ENCODE assay signal across 8 cellular contexts in the genomic region with DNA sequence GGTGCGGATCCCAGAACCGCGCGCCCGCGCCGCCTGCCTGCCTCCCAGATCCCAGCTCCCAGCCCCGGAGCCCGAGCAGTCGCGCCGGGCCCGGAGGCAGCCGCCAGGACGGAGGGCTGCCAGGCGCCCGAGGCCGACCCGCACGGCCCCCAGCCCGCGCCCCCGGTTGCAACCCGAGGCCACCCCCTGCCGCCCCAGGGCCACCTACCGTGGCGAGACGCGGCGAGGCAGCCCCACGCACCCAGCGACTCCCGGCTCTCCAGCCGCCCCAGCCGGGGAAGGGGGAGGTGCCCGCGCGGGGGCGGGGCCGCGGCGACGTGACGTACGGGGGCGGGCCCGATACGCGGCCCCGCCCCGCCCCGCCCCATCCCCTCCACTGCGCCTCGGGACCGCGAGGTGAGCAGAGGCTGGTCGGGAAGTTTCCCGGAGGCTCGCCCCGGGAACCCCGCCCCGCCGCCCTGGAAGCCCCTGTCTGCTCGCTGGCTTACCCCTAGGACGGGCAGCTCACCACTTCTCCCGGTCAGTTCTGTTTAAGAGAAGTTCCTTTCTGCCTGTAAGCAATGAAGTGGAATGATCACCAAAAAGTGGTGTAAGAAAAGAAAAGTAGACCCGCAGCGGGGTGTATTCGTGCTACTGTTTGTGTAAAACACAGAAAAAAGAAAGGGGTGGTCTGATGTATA. TPM values are rescaled to one million over a fixed set of nuclear protein-coding genes. Genes with fewer than 3 reads are reported as not detected.
A peak's percentile ranks its signal among the peaks of the same experiment; 100 is the strongest.
DNase-seq lines count a peak whose midpoint lies in the region; TF ChIP-seq lines count a peak whose summit lies in the region.

Gene TPST2 (minus strand): TSS at position 288 of the 680 bp plus-strand sequence. CDS start 48,502 bp downstream, outside the sequence.

- H3K27ac ChIP-seq in HUES48 (ENCODE audit: low read depth, low read length) (peak within 1 kb of the TSS; percentile 40), SJSA1 (peak within 1 kb of the TSS; percentile 54)

- H3K9me3 ChIP-seq in HUES48 (ENCODE audit: control insufficient read depth, insufficient read depth, low read length) (no peaks in the 10 kb centered on the region), SJSA1 (replicated peaks) (no peaks in the 10 kb centered on the region)

- H3K27ac Mint-ChIP-seq in activated naive CD4-positive, alpha-beta T cell treated with anti-CD3 and anti-CD28 coated beads, Interleukin-2, amount 10 ng/mL, durations not matched to agents 7 days and 5 days = peak within 1 kb of the TSS; percentile 92

- no peaks in the 10 kb centered on the region for H3K27me3 ChIP-seq in HUES48 (ENCODE audit: control insufficient read depth, insufficient read depth, low read length)
- H3K27me3 ChIP-seq in SJSA1 (replicated peaks) = no peaks in the 10 kb centered on the region

- H3K4me1 ChIP-seq in HUES48 (ENCODE audit: control insufficient read depth, insufficient read depth, low read length) = peaks cover 15% of the 10 kb centered on the region
- peaks cover 18% of the 10 kb centered on the region for H3K4me1 ChIP-seq in SJSA1 (replicated peaks)

- peaks cover 85% of the 10 kb centered on the region for H3K4me1 Mint-ChIP-seq in activated naive CD4-positive, alpha-beta T cell treated with anti-CD3 and anti-CD28 coated beads, Interleukin-2, amount 10 ng/mL, durations not matched to agents 7 days and 5 days

- peak within 1 kb of the TSS; percentile 51; the same call in 1 of the 2 replicates for H3K9ac ChIP-seq in HUES48 (ENCODE audit: low read depth, low read length)

- CTCF ChIA-PET in activated naive CD4-positive, alpha-beta T cell treated with anti-CD3 and anti-CD28 coated beads, Interleukin-2, amount 10 ng/mL, durations not matched to agents 7 days and 5 days (lab: Charles Lee) = no interaction called here

- TF ChIP-seq CTCF in GM20000 (IDR thresholded peaks at IDR 0.05; ENCODE audit: extremely low read depth, missing control alignments) = no peak

- H3K4me3 Mint-ChIP-seq in activated naive CD4-positive, alpha-beta T cell treated with anti-CD3 and anti-CD28 coated beads, Interleukin-2, amount 10 ng/mL, durations not matched to agents 7 days and 5 days = peak within 1 kb of the TSS; percentile 92

- no peaks in the 10 kb centered on the region for H3K9me3 Mint-ChIP-seq in activated naive CD4-positive, alpha-beta T cell treated with anti-CD3 and anti-CD28 coated beads, Interleukin-2, amount 10 ng/mL, durations not matched to agents 7 days and 5 days

- DNase-seq in CMK (ENCODE audit: low read depth) (peak; percentile 68), GM20000 (ENCODE audit: low spot score) (peak; percentile 94), SJSA1 (ENCODE audit: low read depth in 1 of 2, low spot score in 2 of 2) (peak; percentile 63 to 70), globus pallidus (ENCODE audit: low spot score) (peak; percentile 56), occipital lobe (lab: John Stamatoyannopoulos, UW) (peak; percentile 73), superior temporal gyrus (ENCODE audit: extremely low spot score) (peak; percentile 58)
- DNase-seq in activated naive CD4-positive, alpha-beta T cell treated with anti-CD3 and anti-CD28 coated beads, Interleukin-2, amount 10 ng/mL, durations not matched to agents 7 days and 5 days = peak; percentile 80

- H3K4me3 ChIP-seq in HUES48 (ENCODE audit: low read depth, low read length) (peak within 1 kb of the TSS; percentile 84), SJSA1 (peak within 1 kb of the TSS; percentile 94)

- H3K36me3 ChIP-seq in HUES48 (ENCODE audit: control insufficient read depth, insufficient read depth, low read length) (peaks cover 16% of the 10 kb centered on the region), SJSA1 (peaks cover 6% of the 10 kb centered on the region)

- H3K36me3 Mint-ChIP-seq in activated naive CD4-positive, alpha-beta T cell treated with anti-CD3 and anti-CD28 coated beads, Interleukin-2, amount 10 ng/mL, durations not matched to agents 7 days and 5 days = peaks cover 12% of the 10 kb centered on the region

- H3K27me3 Mint-ChIP-seq in activated naive CD4-positive, alpha-beta T cell treated with anti-CD3 and anti-CD28 coated beads, Interleukin-2, amount 10 ng/mL, durations not matched to agents 7 days and 5 days = peaks cover 3% of the 10 kb centered on the region

RNA-seq across cellular contexts. Expression of gene TPST2, which starts in this region (rescaled TPM):
- 34.8 and 43.6 TPM in 2 replicates for total RNA-seq in SJSA1 (2014; rRNA removed; shearing (Covaris generic))
- total RNA-seq in occipital lobe = 11.4 TPM

Comparison
In these comparisons a context has a peak if more than half of its experiments do, and no peak if none do; other contexts are left out.
1. Peak in every context shown above with its lines: DNase-seq, H3K4me3 ChIP-seq and H3K27ac ChIP-seq.